In the genomic region with DNA sequence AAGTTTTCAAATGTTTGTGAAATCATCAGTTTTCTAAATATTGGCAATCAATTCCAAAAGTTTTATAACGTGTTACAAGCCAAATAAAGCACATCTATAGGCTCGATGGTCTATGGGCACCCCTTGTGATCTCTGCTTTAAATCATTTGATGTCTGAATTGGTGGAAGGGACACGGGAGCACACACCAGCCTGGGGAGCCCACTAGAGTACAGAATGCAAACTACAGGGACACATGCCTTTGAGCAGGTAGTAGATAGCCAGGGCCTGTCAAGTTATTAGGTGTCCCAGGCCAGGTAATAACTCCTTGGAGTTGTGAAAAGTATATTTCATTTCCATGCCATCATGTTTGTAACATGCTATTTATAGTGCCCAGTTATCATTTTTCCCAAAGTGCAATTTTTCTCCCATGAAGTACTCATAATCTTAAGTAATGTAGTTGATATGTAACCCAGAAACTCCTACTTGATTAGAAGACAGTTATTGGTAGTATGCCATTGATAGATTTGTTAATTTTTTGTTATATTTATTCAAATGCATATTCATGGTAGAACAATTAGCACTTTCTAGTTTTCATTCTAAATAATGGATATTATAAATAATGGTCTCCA, we compare ENCODE assay signal across 8 cellular contexts.
A peak's percentile ranks its signal among the peaks of the same experiment; 100 is the strongest.
DNase-seq lines count a peak whose midpoint lies in the region; ATAC-seq and TF ChIP-seq lines count a peak whose summit lies in the region.

No MANE protein-coding gene starts in this region.

- no peaks in the 10 kb centered on the region for H3K9me3 ChIP-seq in CD4-positive, alpha-beta T cell (ENCODE audit: control insufficient read depth, low read length)
- H3K9me3 ChIP-seq in neural progenitor cell (ENCODE audit: low read depth) (no peaks in the 10 kb centered on the region), mesenchymal stem cell (ENCODE audit: control insufficient read depth, low read length) (no peaks in the 10 kb centered on the region)

- no peak overlapping the region for H4K8ac ChIP-seq in mesenchymal stem cell (ENCODE audit: low read length)

- no peak overlapping the region for H2BK15ac ChIP-seq in mesenchymal stem cell (ENCODE audit: low read depth, poor library complexity, severe bottlenecking)

- H3K36me3 ChIP-seq in neural progenitor cell (no peaks in the 10 kb centered on the region), mesenchymal stem cell (ENCODE audit: control insufficient read depth in 1 of 2, insufficient read depth in 2 of 2, low read depth in 1 of 2, low read length in 2 of 2) (peaks cover 13 to 15% of the 10 kb centered on the region in 2 experiments)

- POLR2A ChIA-PET in CD4-positive, alpha-beta T cell (lab: Charles Lee): no interaction called here

- H3K4ac ChIP-seq in mesenchymal stem cell (ENCODE audit: low read depth in 1 of 2, low read length in 2 of 2): no peak overlapping the region

- H3K9me3 Mint-ChIP-seq in CD4-positive, alpha-beta T cell: no peaks in the 10 kb centered on the region
- H3K9me3 Mint-ChIP-seq in chondrocyte (ENCODE audit: low read depth) (no peaks in the 10 kb centered on the region), neural progenitor cell (no peaks in the 10 kb centered on the region)

- H3K27ac Mint-ChIP-seq in CD4-positive, alpha-beta T cell: no peak overlapping the region
- H3K27ac Mint-ChIP-seq in chondrocyte (ENCODE audit: unreplicated experiment) (no peak overlapping the region), neural progenitor cell (no peak overlapping the region)

- no peaks in the 10 kb centered on the region for H4K20me1 ChIP-seq in neural progenitor cell (ENCODE audit: low read depth)

- no peak overlapping the region for H2AK5ac ChIP-seq in mesenchymal stem cell (ENCODE audit: low read length, severe bottlenecking)

- peaks cover 10% of the 10 kb centered on the region for H3K4me1 Mint-ChIP-seq in CD4-positive, alpha-beta T cell (ENCODE audit: low read depth)
- H3K4me1 Mint-ChIP-seq in chondrocyte (ENCODE audit: low read depth) (no peaks in the 10 kb centered on the region), neural progenitor cell (peaks cover 3% of the 10 kb centered on the region)

- H2BK5ac ChIP-seq in mesenchymal stem cell (ENCODE audit: low read depth, low read length, poor library complexity, severe bottlenecking): no peak overlapping the region

- H3K79me2 ChIP-seq in neural progenitor cell (ENCODE audit: low read depth): no peaks in the 10 kb centered on the region

- H3K27me3 ChIP-seq in CD4-positive, alpha-beta T cell (ENCODE audit: control insufficient read depth, insufficient read depth, low read length): no peaks in the 10 kb centered on the region
- no peaks in the 10 kb centered on the region for H3K27me3 ChIP-seq in neural progenitor cell
- no peaks in the 10 kb centered on the region for H3K27me3 ChIP-seq in mesenchymal stem cell (ENCODE audit: control insufficient read depth in 1 of 2, insufficient read depth in 1 of 2, low read length in 2 of 2)

- CTCF ChIA-PET in CD4-positive, alpha-beta T cell (lab: Charles Lee): no interaction called here

- no peak for ATAC-seq in CD4-positive, alpha-beta T cell (ENCODE audit: poor library complexity)
- ATAC-seq in GM18519 (IDR thresholded peaks at IDR 0.05; ENCODE audit: low FRiP score, unreplicated experiment): peak; percentile 74
- ATAC-seq in HG02870 (IDR thresholded peaks at IDR 0.05; ENCODE audit: unreplicated experiment): peak; percentile 97
- ATAC-seq in HG03378 (IDR thresholded peaks at IDR 0.05; ENCODE audit: unreplicated experiment): no peak

- H3K27ac ChIP-seq in CD4-positive, alpha-beta T cell (ENCODE audit: low read depth, low read length): no peak overlapping the region
- H3K27ac ChIP-seq in neural progenitor cell (no peak overlapping the region), mesenchymal stem cell (ENCODE audit: low read length, poor library complexity, severe bottlenecking) (no peak overlapping the region)

- H2AFZ ChIP-seq in neural progenitor cell (replicated peaks) (no peak overlapping the region), mesenchymal stem cell (ENCODE audit: low read depth, low read length) (no peak overlapping the region)

- H4K91ac ChIP-seq in mesenchymal stem cell (ENCODE audit: low read length): no peak overlapping the region

- intact Hi-C loops in CD4-positive, alpha-beta T cell (cut with DNase I, micrococcal nuclease): loop anchor here in 1 of 2 experiments (10.0 kb wide), 1 partner anchor 338 kb away; no protein-coding TSS in a partner anchor

- no peak overlapping the region for H3K4me3 Mint-ChIP-seq in CD4-positive, alpha-beta T cell
- H3K4me3 Mint-ChIP-seq in chondrocyte (ENCODE audit: unreplicated experiment): no peak overlapping the region
- H3K4me3 Mint-ChIP-seq in neural progenitor cell: no peak overlapping the region

- H2BK12ac ChIP-seq in mesenchymal stem cell (ENCODE audit: low read length in 2 of 2): no peak overlapping the region

- H3K4me3 ChIP-seq in neural progenitor cell: no peak overlapping the region
- no peak overlapping the region for H3K4me3 ChIP-seq in mesenchymal stem cell (ENCODE audit: insufficient read depth in 1 of 2, low read depth in 1 of 2, low read length in 2 of 2)

- H3K4me2 ChIP-seq in neural progenitor cell (no peak overlapping the region), mesenchymal stem cell (ENCODE audit: low read length, poor library complexity, severe bottlenecking) (no peak overlapping the region)

- H3K18ac ChIP-seq in mesenchymal stem cell (ENCODE audit: low read depth in 1 of 2, low read length in 2 of 2): no peak overlapping the region

- peak in 3 of 10 experiments; percentile 3 to 11 (median 3) for DNase-seq in CD4-positive, alpha-beta T cell
- DNase-seq in NCI-H226: peak; percentile 13
- no peak for DNase-seq in chondrocyte (ENCODE audit: low spot score)
- DNase-seq in neural progenitor cell (ENCODE audit: low spot score): peak; percentile 46
- no peak for DNase-seq in mesenchymal stem cell

- no peak overlapping the region for H2BK120ac ChIP-seq in mesenchymal stem cell (ENCODE audit: low read depth, low read length)

- H3K79me1 ChIP-seq in mesenchymal stem cell (replicated peaks; ENCODE audit: low read length, poor library complexity, severe bottlenecking): peaks cover 21% of the 10 kb centered on the region

- H3K14ac ChIP-seq in mesenchymal stem cell (ENCODE audit: low read length in 2 of 2): no peak overlapping the region

- H3K9ac ChIP-seq in neural progenitor cell (no peak overlapping the region), mesenchymal stem cell (ENCODE audit: low read length) (no peak overlapping the region)

- peak; percentile 31 for TF ChIP-seq CTCF in CD4-positive, alpha-beta T cell (IDR thresholded peaks at IDR 0.05)
- peak; percentile 63 for TF ChIP-seq CTCF in chondrocyte (IDR thresholded peaks at IDR 0.05)
- peak; percentile 58 for TF ChIP-seq CTCF in neural progenitor cell (IDR thresholded peaks at IDR 0.05)

- H3K36me3 Mint-ChIP-seq in CD4-positive, alpha-beta T cell (ENCODE audit: low read depth): peaks cover 8% of the 10 kb centered on the region
- peaks cover 3% of the 10 kb centered on the region for H3K36me3 Mint-ChIP-seq in chondrocyte (ENCODE audit: low read depth)
- H3K36me3 Mint-ChIP-seq in neural progenitor cell: peaks cover 9% of the 10 kb centered on the region

- H3F3A ChIP-seq in neural progenitor cell (ENCODE audit: low read depth): peaks cover 9% of the 10 kb centered on the region

- H3K4me1 ChIP-seq in neural progenitor cell: peaks cover 3% of the 10 kb centered on the region
- H3K4me1 ChIP-seq in mesenchymal stem cell (ENCODE audit: control insufficient read depth, insufficient read depth, low read depth, low read length): peaks cover 7% of the 10 kb centered on the region

- no peak overlapping the region for H3K23ac ChIP-seq in mesenchymal stem cell (ENCODE audit: low read length in 2 of 2)

- no peaks in the 10 kb centered on the region for H3K27me3 Mint-ChIP-seq in CD4-positive, alpha-beta T cell
- no peaks in the 10 kb centered on the region for H3K27me3 Mint-ChIP-seq in chondrocyte (ENCODE audit: low read depth)
- peaks cover 2% of the 10 kb centered on the region for H3K27me3 Mint-ChIP-seq in neural progenitor cell (ENCODE audit: insufficient read depth, low read depth)

- 65% methylated on average over 3 of the region's 3 CpGs for WGBS in mesenchymal stem cell

Comparison
In these comparisons a context has a peak if more than half of its experiments do, and no peak if none do; other contexts are left out.
1. ATAC-seq: peak in GM18519 (single experiment) and HG02870 (single experiment); none in CD4-positive, alpha-beta T cell (single experiment) and HG03378 (single experiment).
2. DNase-seq: peak in NCI-H226 (single experiment) and neural progenitor cell (single experiment); none in chondrocyte (single experiment) and mesenchymal stem cell (single experiment).
3. Peak in every context shown above with its lines, with median percentiles within 50 percentile points of each other: CTCF ChIP-seq.